In genomic region chr12:24431872-24432271, GRCh38 we compare ENCODE assay signal across 25 cellular contexts.
DNase-seq lines count a peak whose midpoint lies in the region; FAIRE-seq and TF ChIP-seq lines count a peak whose summit lies in the region.
"Had no signal": no experiment of that assay in that cellular context is flagged by ENCODE, and none has a peak within 500 bp of the region (broad histone marks: within the 10 kb centered on the region; RNA-seq: fewer than 3 reads in every experiment).

No MANE protein-coding gene starts in this region.

- H3K27me3 ChIP-seq in OCI-LY3 (ENCODE audit: low read depth, low read length), result no peaks in the 10 kb centered on the region
- no peaks in the 10 kb centered on the region for H3K27me3 ChIP-seq in H1 (replicated peaks in 1 of 4; ENCODE audit: control insufficient read depth in 3 of 4, extremely low read depth in 1 of 4, insufficient read depth in 3 of 4, low read length in 3 of 4)
- H3K27me3 ChIP-seq: BE2C, BLaER1 had no signal

- H2BK15ac ChIP-seq in H1 (ENCODE audit: low read length), result no peak overlapping the region

- H3K56ac ChIP-seq in H1 (replicated peaks; ENCODE audit: insufficient read length, low read depth, low read length), result no peak overlapping the region

- POLR2A ChIA-PET in H1 (lab: Charles Lee; ENCODE audit: partially characterized antibody), result no interaction called here

- H3K79me1 ChIP-seq in H1 (ENCODE audit: low read depth, low read length), result no peaks in the 10 kb centered on the region

- H3K36me3 ChIP-seq in OCI-LY3 (replicated peaks; ENCODE audit: low read depth, low read length) (peaks cover 17% of the 10 kb centered on the region), H1 (ENCODE audit: control insufficient read depth in 2 of 4, insufficient read depth in 4 of 4, low read length in 3 of 4) (no peaks in the 10 kb centered on the region)
- H3K36me3 ChIP-seq: BE2C, BLaER1 had no signal

- H2BK5ac ChIP-seq in H1 (ENCODE audit: low read depth, low read length), result no peak overlapping the region

- no peak overlapping the region for H3K18ac ChIP-seq in H1 (ENCODE audit: extremely low read depth, low read length)

- FAIRE-seq in H1 (lab: Jason Lieb, UNC), result no peak
- FAIRE-seq: A204.1, GM12892, GM18507 had no signal

- no peak overlapping the region for H2BK20ac ChIP-seq in H1 (ENCODE audit: low read length)

- TF ChIP-seq RAD21 in H1 (IDR thresholded peaks at IDR 0.05 in 1 of 2, conservative IDR thresholded peaks at IDR 0.05 in 1 of 2; ENCODE audit: low read depth in 2 of 2, low read length in 2 of 2), result no peak

- H2AFZ ChIP-seq in OCI-LY3 (ENCODE audit: low read depth, low read length) (no peak overlapping the region), H1 (ENCODE audit: low read length) (no peak overlapping the region)

- no peak overlapping the region for H4K91ac ChIP-seq in H1 (replicated peaks; ENCODE audit: insufficient read length, low read length)

- H3K4ac ChIP-seq in H1 (replicated peaks; ENCODE audit: insufficient read length, low read depth, low read length), result no peak overlapping the region

- H4K20me1 ChIP-seq in OCI-LY3 (ENCODE audit: insufficient read depth, low read length) (peaks cover 7% of the 10 kb centered on the region), H1 (replicated peaks in 1 of 2; ENCODE audit: control insufficient read depth in 1 of 2, insufficient read depth in 2 of 2, low read length in 2 of 2) (no peaks in the 10 kb centered on the region)
- H4K20me1 ChIP-seq: BLaER1 had no signal

- H3K23ac ChIP-seq in H1 (ENCODE audit: insufficient read length), result no peak overlapping the region

- H2AK5ac ChIP-seq in H1 (ENCODE audit: low read depth, low read length), result no peak overlapping the region

- DNase-seq in H1 (ENCODE audit: low read depth in 1 of 2, low spot score in 2 of 2) (no peak), T-helper 9 cell (no peak), ecto neural progenitor cell (ENCODE audit: low spot score) (no peak)
- DNase-seq in effector CD4-positive, alpha-beta T cell, result no peak
- DNase-seq: 8988T; ACHN; BE2C; C1 segment of cervical spinal cord; CD4-positive, alpha-beta memory T cell; CD4-positive, CD25-positive, alpha-beta regulatory T cell; CD8-positive, alpha-beta memory T cell; COR-L47; DMS 273 treated with DMSO at 0.1 percent for 48 hours; DMS153; DMS53; DMS79; DND-41; EL; GDM1 had no signal

- CTCF ChIA-PET in H1 (lab: Charles Lee; ENCODE audit: partially characterized antibody), result interaction anchor here (1.1 kb wide), 1 partner anchor 43 kb away, joined by 3 read pairs; no protein-coding TSS in a partner anchor

- no peak for TF ChIP-seq CTCF in OCI-LY3 (IDR thresholded peaks at IDR 0.05; ENCODE audit: low read depth, low read length)
- TF ChIP-seq CTCF in H1 (IDR thresholded peaks at IDR 0.05; ENCODE audit: control extremely low read depth in 1 of 3, insufficient read depth in 1 of 3, low read depth in 1 of 3, low read length in 3 of 3), result no peak

- no peak for TF ChIP-seq POLR2A in H1 (IDR thresholded peaks at IDR 0.05; ENCODE audit: control extremely low read depth in 1 of 2, low read depth in 2 of 2, low read length in 2 of 2)

- H3K9ac ChIP-seq in OCI-LY3 (ENCODE audit: low read length) (no peak overlapping the region), H1 (replicated peaks in 1 of 4; ENCODE audit: extremely low read depth in 1 of 4, low read depth in 3 of 4, low read length in 3 of 4) (no peak overlapping the region)
- H3K9ac ChIP-seq: BLaER1 had no signal

- no peak overlapping the region for H4K5ac ChIP-seq in H1 (ENCODE audit: insufficient read length, low read depth, low read length)

- 78% methylated on average over 1 of the region's 1 CpG; no CpG with 5 or more reads in 1 of the 2 experiments for WGBS in H1 (ENCODE audit: extremely low coverage in 1 of 2, insufficient coverage in 1 of 2, insufficient read length in 1 of 2, insufficient replicate concordance in 2 of 2, low coverage in 1 of 2, low lambda C conversion rate in 2 of 2, missing lambda C conversion rate in 1 of 2), 2 experiments

- H3K4me1 ChIP-seq in OCI-LY3 (ENCODE audit: low read length) (peaks cover 27% of the 10 kb centered on the region), H1 (replicated peaks in 1 of 4; ENCODE audit: control insufficient read depth in 3 of 4, insufficient read depth in 4 of 4, low read length in 3 of 4) (peaks cover 0 to 3% (median 0%) of the 10 kb centered on the region in 4 experiments; a peak in 1 of 7 replicates)
- H3K4me1 ChIP-seq: BE2C had no signal

- H3K4me2 ChIP-seq in OCI-LY3 (ENCODE audit: low read length) (peak overlapping the region; percentile 11; the same call in 1 of the 2 replicates), H1 (ENCODE audit: insufficient read depth in 1 of 2, low read depth in 2 of 2, low read length in 2 of 2) (no peak overlapping the region)
- H3K4me2 ChIP-seq: BLaER1 had no signal

- no peak overlapping the region for H3K27ac ChIP-seq in OCI-LY3 (ENCODE audit: low read length)
- no peak overlapping the region for H3K27ac ChIP-seq in H1 (ENCODE audit: low read depth, low read length)
- H3K27ac ChIP-seq: BLaER1 had no signal

- no peak overlapping the region for H3K14ac ChIP-seq in H1 (ENCODE audit: insufficient read length)

- no peaks in the 10 kb centered on the region; the same call in 1 of the 2 replicates for H3K23me2 ChIP-seq in H1 (ENCODE audit: low read depth, low read length)

- H3K4me3 ChIP-seq in OCI-LY3 (ENCODE audit: low read length) (no peak overlapping the region), H1 (ENCODE audit: extremely low read depth in 1 of 4, insufficient read depth in 2 of 4, low read depth in 3 of 4, low read length in 4 of 4) (no peak overlapping the region)
- H3K4me3 ChIP-seq: BLaER1, GM12878 had no signal

- TF ChIP-seq EP300 in H1 (IDR thresholded peaks at IDR 0.05; ENCODE audit: borderline replicate concordance in 1 of 2, low read depth in 2 of 2, low read length in 2 of 2), result no peak

- H4K8ac ChIP-seq in H1 (ENCODE audit: extremely low read depth, insufficient read depth, low read length), result no peak overlapping the region

- H3K79me2 ChIP-seq in OCI-LY3 (ENCODE audit: low read length), result peaks cover 84% of the 10 kb centered on the region
- H3K79me2 ChIP-seq in H1 (ENCODE audit: control insufficient read depth in 1 of 2, insufficient read depth in 2 of 2, low read length in 2 of 2), result no peaks in the 10 kb centered on the region

- H2BK120ac ChIP-seq in H1 (replicated peaks; ENCODE audit: low read depth, low read length), result no peak overlapping the region

- H3K9me3 ChIP-seq in OCI-LY3 (ENCODE audit: insufficient read depth, low read length), result no peaks in the 10 kb centered on the region
- no peaks in the 10 kb centered on the region for H3K9me3 ChIP-seq in H1 (ENCODE audit: insufficient read depth in 2 of 2, low read depth in 1 of 2, low read length in 1 of 2)
- H3K9me3 ChIP-seq: BE2C, BLaER1 had no signal

- no peak overlapping the region for H2BK12ac ChIP-seq in H1 (ENCODE audit: low read depth, low read length)

TF ChIP-seq in H1, 55 proteins besides CTCF, POLR2A, EP300 and RAD21:
- no peak for TF ChIP-seq TBP (IDR thresholded peaks at IDR 0.05; ENCODE audit: low read depth, low read length)
- no peak for TF ChIP-seq NANOG (IDR thresholded peaks at IDR 0.05; ENCODE audit: insufficient read depth, low read depth, low read length, poor library complexity, severe bottlenecking)
- peak; percentile 65; the same call in 1 of the 2 replicates for TF ChIP-seq TEAD4 (IDR thresholded peaks at IDR 0.05; ENCODE audit: low read depth, low read length)
